20 cellular contexts compared by ENCODE assay signal in genomic region chr3:73081140-73081539, GRCh38.
"Had no signal": no experiment of that assay in that cellular context is flagged by ENCODE, and none has a peak within 500 bp of the region (broad histone marks: within the 10 kb centered on the region; RNA-seq: fewer than 3 reads in every experiment).

No MANE protein-coding gene starts in this region.

- H3K36me3 ChIP-seq: neural progenitor cell, ovary, right lobe of liver, sigmoid colon, stomach, thoracic aorta, thyroid gland, transverse colon, upper lobe of right lung, uterus had no signal

- ATAC-seq: natural killer cell; psoas muscle; right cardiac atrium; right lobe of liver; stimulated activated naive B cell treated with anti-CD40 and anti-IgM and Interleukin-4, amounts not matched to agents 10 μg/mL and 1 μg/mL and 100 μg/mL, for 72 hours; upper lobe of right lung had no signal

- DNase-seq: natural killer cell; occipital lobe; posterior cingulate gyrus; psoas muscle; right cardiac atrium; right lobe of liver; sigmoid colon; small intestine; stimulated activated CD4-positive, alpha-beta T cell treated with anti-CD3 and anti-CD28 coated beads, Interleukin-2, amount 100 ng/mL, for 48 hours; stimulated activated naive B cell treated with anti-CD40 and anti-IgM and Interleukin-4, amounts not matched to agents 10 μg/mL and 1 μg/mL and 100 μg/mL, for 72 hours; stimulated activated naive CD4-positive, alpha-beta T cell treated with Interleukin-2 at 50 U/mL for 16 hours; stomach; thyroid gland; transverse colon; upper lobe of right lung; uterus had no signal

- H3K4me1 ChIP-seq: neural progenitor cell, parathyroid adenoma, psoas muscle, right lobe of liver, thyroid gland, uterus had no signal

- H3K27ac ChIP-seq: neural progenitor cell, ovary, parathyroid adenoma, psoas muscle, right lobe of liver, sigmoid colon, stomach, thoracic aorta, thyroid gland, transverse colon, upper lobe of right lung, uterus had no signal

- H3K9me3 ChIP-seq: ovary, psoas muscle, right lobe of liver, sigmoid colon, stomach, thoracic aorta, thyroid gland, transverse colon, upper lobe of right lung, uterus had no signal

- H3K4me3 ChIP-seq: neural progenitor cell, ovary, psoas muscle, right lobe of liver, sigmoid colon, stomach, thoracic aorta, thyroid gland, transverse colon, upper lobe of right lung, uterus had no signal

- FAIRE-seq: small intestine had no signal

- H3K27me3 ChIP-seq: neural progenitor cell, ovary, right lobe of liver, sigmoid colon, stomach, thyroid gland, transverse colon, upper lobe of right lung, uterus had no signal
